15 cellular contexts compared by ENCODE assay signal in the genomic region with DNA sequence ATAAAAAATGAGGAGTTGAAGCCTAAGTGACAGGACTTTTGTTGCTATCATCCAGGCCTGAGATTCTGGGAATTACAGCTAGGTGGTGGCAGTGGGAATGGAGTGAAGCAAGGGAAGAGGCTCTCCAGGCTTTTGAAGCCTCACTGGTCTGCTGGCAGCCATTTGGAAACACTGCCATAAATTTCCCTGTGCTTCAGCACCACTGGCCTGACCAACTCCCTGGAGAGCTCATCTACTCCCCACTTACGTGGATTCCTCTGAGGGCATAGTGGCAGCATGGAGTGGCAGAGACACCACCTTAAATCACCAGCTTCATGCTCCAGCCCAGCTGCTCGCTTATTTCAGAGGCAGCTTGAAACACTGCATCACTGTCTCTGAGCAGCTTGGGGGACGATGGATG.
DNase-seq lines count a peak whose midpoint lies in the region; ATAC-seq and TF ChIP-seq lines count a peak whose summit lies in the region.
"Had no signal": no experiment of that assay in that cellular context is flagged by ENCODE, and none has a peak within 500 bp of the region (broad histone marks: within the 10 kb centered on the region; RNA-seq: fewer than 3 reads in every experiment).

No MANE protein-coding gene starts in this region.

- peak; percentile 26 for TF ChIP-seq CTCF in retinal pigment epithelial cell (conservative IDR thresholded peaks at IDR 0.05; ENCODE audit: low read depth, low read length)

- ATAC-seq in HG03432 (IDR thresholded peaks at IDR 0.05; ENCODE audit: unreplicated experiment) = no peak

- DNase-seq in HK-2 (ENCODE audit: unreplicated experiment) (peak; percentile 8), NCI-H446 treated with DMSO at 0.1 percent for 48 hours (lab: John Stamatoyannopoulos, UW) (peak; percentile 17), hippocampal formation (lab: John Stamatoyannopoulos, UW) (peak; percentile 14 to 18), retinal pigment epithelial cell (ENCODE audit: low read depth) (no peak), SKM-1 treated with dmso at 0.1 percent for 144 hours (lab: John Stamatoyannopoulos, UW; ENCODE audit: unreplicated experiment) (no peak), SHP77 (lab: John Stamatoyannopoulos, UW) (no peak)
- DNase-seq: activated B cell treated with CpG ODN at 0.5 μM for 24 hours; activated T-cell treated with anti-CD3 and anti-CD28 coated beads, Interleukin-2, amount 50 U/mL, for 1 hour; aorta; COR-L47; glutamatergic neuron; GOT3 had no signal

- no peak overlapping the region for H3K4me3 ChIP-seq in retinal pigment epithelial cell (ENCODE audit: low read length)
- H3K4me3 ChIP-seq: prostate gland, suprapubic skin had no signal

Comparison
In these comparisons a context has a peak if more than half of its experiments do, and no peak if none do; other contexts are left out.
1. DNase-seq: peak in HK-2 (single experiment), NCI-H446 treated with DMSO at 0.1 percent for 48 hours (single experiment) and hippocampal formation (2 of 2); none in retinal pigment epithelial cell (single experiment), SKM-1 treated with dmso at 0.1 percent for 144 hours (single experiment) and SHP77 (0 of 2).